In the genomic region with DNA sequence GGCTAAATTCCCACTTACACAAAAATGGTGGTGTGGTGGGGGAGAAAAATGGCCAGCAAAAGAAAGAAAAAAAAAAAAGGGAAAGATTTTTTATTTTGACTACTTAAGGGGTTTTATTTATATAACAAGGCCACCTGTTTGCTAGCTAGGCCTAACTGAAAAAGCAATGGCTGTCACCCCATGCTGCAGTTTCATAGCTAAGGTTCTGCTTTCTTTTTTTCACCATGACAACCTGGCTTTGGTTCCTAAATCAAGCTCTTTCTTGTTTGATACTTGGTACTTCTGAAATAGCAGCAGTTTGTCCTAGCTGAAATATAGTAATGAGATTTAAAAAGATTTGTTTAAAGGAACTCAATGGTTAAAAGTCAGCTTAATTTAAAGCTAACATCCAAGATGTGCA, we compare ENCODE assay signal across 29 cellular contexts.
A peak's percentile ranks its signal among the peaks of the same experiment; 100 is the strongest.
DNase-seq lines count a peak whose midpoint lies in the region; ATAC-seq and TF ChIP-seq lines count a peak whose summit lies in the region.
"Had no signal": no experiment of that assay in that cellular context is flagged by ENCODE, and none has a peak within 500 bp of the region (broad histone marks: within the 10 kb centered on the region; RNA-seq: fewer than 3 reads in every experiment).

No MANE protein-coding gene starts in this region.

- intact Hi-C loops in activated CD8-positive, alpha-beta T cell treated with anti-CD3 and anti-CD28 coated beads for 36 hours (cut with micrococcal nuclease): no loop called here

- no peaks in the 10 kb centered on the region for H3K36me3 Mint-ChIP-seq in activated CD8-positive, alpha-beta T cell treated with anti-CD3 and anti-CD28 coated beads for 36 hours (ENCODE audit: low read depth)
- H3K36me3 Mint-ChIP-seq: activated CD4-positive, alpha-beta memory T cell treated with anti-CD3 and anti-CD28 coated beads for 36 hours; activated naive CD4-positive, alpha-beta T cell treated with anti-CD3 and anti-CD28 coated beads, Interleukin-2, amount 50 U/mL, for 72 hours had no signal

- H3K9me3 Mint-ChIP-seq in activated CD8-positive, alpha-beta T cell treated with anti-CD3 and anti-CD28 coated beads for 36 hours: peaks cover under 1% of the 10 kb centered on the region

- H3K4me1 Mint-ChIP-seq in activated CD8-positive, alpha-beta T cell treated with anti-CD3 and anti-CD28 coated beads for 36 hours (ENCODE audit: low read depth): no peaks in the 10 kb centered on the region
- H3K4me1 Mint-ChIP-seq: nephron; stimulated activated naive CD8-positive, alpha-beta T cell treated with anti-CD3 and anti-CD28 coated beads, Interleukin-15, amount 100 ng/mL, for 72 hours had no signal

- H3K27ac ChIP-seq in caudate nucleus (ENCODE audit: low read depth, low read length): peak overlapping the region; percentile 22
- H3K27ac ChIP-seq: colonic mucosa, pancreas, tibial artery had no signal

- ATAC-seq in GM19023 (IDR thresholded peaks at IDR 0.05; ENCODE audit: unreplicated experiment) (peak; percentile 47), HG03280 (IDR thresholded peaks at IDR 0.05; ENCODE audit: unreplicated experiment) (peak; percentile 82)
- ATAC-seq in activated CD8-positive, alpha-beta T cell treated with anti-CD3 and anti-CD28 coated beads for 36 hours: no peak
- ATAC-seq: activated naive CD4-positive, alpha-beta T cell treated with anti-CD3 and anti-CD28 coated beads, Interleukin-2, amount 50 U/mL, for 72 hours; mucosa of descending colon; pancreas; stimulated activated naive CD8-positive, alpha-beta T cell treated with anti-CD3 and anti-CD28 coated beads, Interleukin-15, amount 100 ng/mL, for 72 hours had no signal

- DNase-seq in GM12864 (ENCODE audit: low read depth): peak; percentile 25
- DNase-seq in caudate nucleus (lab: John Stamatoyannopoulos, UW): peak in 1 of 61 donors; percentile 6
- no peak for DNase-seq in DMS153 treated with DMSO at 0.1 percent for 48 hours (lab: John Stamatoyannopoulos, UW; ENCODE audit: unreplicated experiment)
- no peak for DNase-seq in SKM-1 treated with dmso at 0.1 percent for 144 hours (lab: John Stamatoyannopoulos, UW; ENCODE audit: unreplicated experiment)
- no peak for DNase-seq in activated CD8-positive, alpha-beta T cell treated with anti-CD3 and anti-CD28 coated beads for 36 hours
- DNase-seq: activated CD4-positive, alpha-beta memory T cell treated with anti-CD3 and anti-CD28 coated beads for 36 hours; activated CD4-positive, CD25-positive, alpha-beta regulatory T cell; activated CD8-positive, alpha-beta memory T cell treated with anti-CD3 and anti-CD28 coated beads, Interleukin-2, amount 50 U/mL, for 48 hours; aorta; colonic mucosa; DMS153; effector memory CD4-positive, alpha-beta T cell; kidney; mucosa of descending colon; NCI-H1092; NCI-H187; NCI-H524 treated with DMSO at 0.1 percent for 48 hours; pancreas; stimulated activated CD4-positive, alpha-beta T cell treated with anti-CD3 and anti-CD28 coated beads, Interleukin-1b, Interleukin-23, amount 100 ng/mL, for 48 hours; stimulated activated CD8-positive, alpha-beta memory T cell treated with anti-CD3 and anti-CD28 coated beads, Interleukin-4, amount 100 ng/mL, for 48 hours; stimulated activated naive CD8-positive, alpha-beta T cell treated with anti-CD3 and anti-CD28 coated beads, Interleukin-15, amount 100 ng/mL, for 72 hours; T-helper 1 cell; tibial artery had no signal

- no peak overlapping the region for H3K27ac Mint-ChIP-seq in activated CD8-positive, alpha-beta T cell treated with anti-CD3 and anti-CD28 coated beads for 36 hours
- H3K27ac Mint-ChIP-seq: activated CD4-positive, alpha-beta memory T cell treated with anti-CD3 and anti-CD28 coated beads for 36 hours; activated naive CD4-positive, alpha-beta T cell treated with anti-CD3 and anti-CD28 coated beads, Interleukin-2, amount 50 U/mL, for 72 hours; nephron; stimulated activated naive CD8-positive, alpha-beta T cell treated with anti-CD3 and anti-CD28 coated beads, Interleukin-15, amount 100 ng/mL, for 72 hours had no signal

- CTCF ChIA-PET in activated CD8-positive, alpha-beta T cell treated with anti-CD3 and anti-CD28 coated beads for 36 hours (lab: Charles Lee): interaction anchor here (1.9 kb wide), 1 partner anchor 10 kb away, joined by 8 read pairs; no protein-coding TSS in a partner anchor

- POLR2A ChIA-PET in activated CD8-positive, alpha-beta T cell treated with anti-CD3 and anti-CD28 coated beads for 36 hours (lab: Charles Lee): no interaction called here

- H3K4me3 Mint-ChIP-seq in activated CD8-positive, alpha-beta T cell treated with anti-CD3 and anti-CD28 coated beads for 36 hours: no peak overlapping the region
- H3K4me3 Mint-ChIP-seq: activated CD4-positive, alpha-beta memory T cell treated with anti-CD3 and anti-CD28 coated beads for 36 hours; nephron; stimulated activated naive CD8-positive, alpha-beta T cell treated with anti-CD3 and anti-CD28 coated beads, Interleukin-15, amount 100 ng/mL, for 72 hours had no signal

- TF ChIP-seq CTCF in GM12864 (IDR thresholded peaks at IDR 0.05; ENCODE audit: low read depth, low read length, missing control alignments): no peak
- no peak for TF ChIP-seq CTCF in activated CD8-positive, alpha-beta T cell treated with anti-CD3 and anti-CD28 coated beads for 36 hours (IDR thresholded peaks at IDR 0.05)

- H3K4me3 ChIP-seq in GM12864 (ENCODE audit: low read depth, low read length): no peak overlapping the region
- H3K4me3 ChIP-seq: colonic mucosa, HAP-1, mucosa of descending colon, pancreas, smooth muscle cell, tibial artery had no signal

- H3K27me3 Mint-ChIP-seq in activated CD8-positive, alpha-beta T cell treated with anti-CD3 and anti-CD28 coated beads for 36 hours: no peaks in the 10 kb centered on the region
- H3K27me3 Mint-ChIP-seq: activated CD4-positive, alpha-beta memory T cell treated with anti-CD3 and anti-CD28 coated beads for 36 hours; stimulated activated naive CD8-positive, alpha-beta T cell treated with anti-CD3 and anti-CD28 coated beads, Interleukin-15, amount 100 ng/mL, for 72 hours had no signal
